1 cellular context compared by ENCODE assay signal in genomic region chr2:87747791-87748190, GRCh38. TPM values are rescaled to one million over a fixed set of nuclear protein-coding genes. Genes with fewer than 3 reads are reported as not detected.
"Had no signal": no experiment of that assay in that cellular context is flagged by ENCODE, and none has a peak within 500 bp of the region (broad histone marks: within the 10 kb centered on the region; RNA-seq: fewer than 3 reads in every experiment).

Gene PLGLB2, plus strand, starts transcription at chr2:87748087. Its CDS starts 67 bp downstream, at chr2:87748154.

RNA-seq across cellular contexts. Expression of gene PLGLB2, which starts in this region (rescaled TPM):
- total RNA-seq: ascending aorta had no signal
